Comparison of ENCODE assay signal across 10 cellular contexts in genomic region chr3:160686955-160687535, GRCh38. TPM values are rescaled to one million over a fixed set of nuclear protein-coding genes. Genes with fewer than 3 reads are reported as not detected.
DNase-seq lines count a peak whose midpoint lies in the region; ATAC-seq and TF ChIP-seq lines count a peak whose summit lies in the region.
"Had no signal": no experiment of that assay in that cellular context is flagged by ENCODE, and none has a peak within 500 bp of the region (broad histone marks: within the 10 kb centered on the region; RNA-seq: fewer than 3 reads in every experiment).

No MANE protein-coding gene starts in this region.

- no peak overlapping the region for H3K4me3 ChIP-seq in fibroblast of the aortic adventitia (ENCODE audit: low read depth, low read length)
- H3K4me3 ChIP-seq: HAP-1 had no signal

- no peak overlapping the region for H3K27ac Mint-ChIP-seq in activated CD4-positive, alpha-beta memory T cell treated with anti-CD3 and anti-CD28 coated beads for 36 hours
- H3K27ac Mint-ChIP-seq in activated T-cell treated with anti-CD3 and anti-CD28 coated beads, Interleukin-2, amount 50 U/mL, for 24 hours: no peak overlapping the region

- no peaks in the 10 kb centered on the region for H3K27me3 Mint-ChIP-seq in activated CD4-positive, alpha-beta memory T cell treated with anti-CD3 and anti-CD28 coated beads for 36 hours
- H3K27me3 Mint-ChIP-seq in activated T-cell treated with anti-CD3 and anti-CD28 coated beads, Interleukin-2, amount 50 U/mL, for 24 hours: no peaks in the 10 kb centered on the region

- ATAC-seq in GM18870 (IDR thresholded peaks at IDR 0.05; ENCODE audit: unreplicated experiment) (peak; percentile 45), GM19397 (IDR thresholded peaks at IDR 0.05; ENCODE audit: unreplicated experiment) (no peak), GM21423 (IDR thresholded peaks at IDR 0.05; ENCODE audit: unreplicated experiment) (no peak)

- intact Hi-C loops in activated CD4-positive, alpha-beta memory T cell treated with anti-CD3 and anti-CD28 coated beads for 36 hours (cut with micrococcal nuclease): loop anchor here (1.0 kb wide), 1 partner anchor 255 kb away; no protein-coding TSS in a partner anchor

- no peaks in the 10 kb centered on the region for H3K9me3 Mint-ChIP-seq in activated CD4-positive, alpha-beta memory T cell treated with anti-CD3 and anti-CD28 coated beads for 36 hours
- H3K9me3 Mint-ChIP-seq in activated T-cell treated with anti-CD3 and anti-CD28 coated beads, Interleukin-2, amount 50 U/mL, for 24 hours: no peaks in the 10 kb centered on the region

- no peaks in the 10 kb centered on the region for H3K36me3 Mint-ChIP-seq in activated CD4-positive, alpha-beta memory T cell treated with anti-CD3 and anti-CD28 coated beads for 36 hours
- no peaks in the 10 kb centered on the region for H3K36me3 Mint-ChIP-seq in activated T-cell treated with anti-CD3 and anti-CD28 coated beads, Interleukin-2, amount 50 U/mL, for 24 hours (ENCODE audit: low read depth)

- CTCF ChIA-PET in activated CD4-positive, alpha-beta memory T cell treated with anti-CD3 and anti-CD28 coated beads for 36 hours (lab: Charles Lee): interaction anchor here (0.7 to 3.5 kb wide), 12 partner anchors 11 to 420 kb away, joined by 3 to 35 read pairs (median 4); no protein-coding TSS in a partner anchor

- TF ChIP-seq CTCF in C4-2B (conservative IDR thresholded peaks at IDR 0.05) (peak; percentile 79), fibroblast of the aortic adventitia (IDR thresholded peaks at IDR 0.05; ENCODE audit: insufficient read depth, low read length) (peak; percentile 33)

- no peak overlapping the region for H3K4me3 Mint-ChIP-seq in activated CD4-positive, alpha-beta memory T cell treated with anti-CD3 and anti-CD28 coated beads for 36 hours
- no peak overlapping the region for H3K4me3 Mint-ChIP-seq in activated T-cell treated with anti-CD3 and anti-CD28 coated beads, Interleukin-2, amount 50 U/mL, for 24 hours

- no peak overlapping the region for H3K27ac ChIP-seq in C4-2B
- H3K27ac ChIP-seq: parathyroid adenoma had no signal

- H3K4me1 Mint-ChIP-seq in activated CD4-positive, alpha-beta memory T cell treated with anti-CD3 and anti-CD28 coated beads for 36 hours (ENCODE audit: low read depth): no peaks in the 10 kb centered on the region
- H3K4me1 Mint-ChIP-seq in activated T-cell treated with anti-CD3 and anti-CD28 coated beads, Interleukin-2, amount 50 U/mL, for 24 hours (ENCODE audit: low read depth): no peaks in the 10 kb centered on the region

- POLR2A ChIA-PET in activated CD4-positive, alpha-beta memory T cell treated with anti-CD3 and anti-CD28 coated beads for 36 hours (lab: Charles Lee): no interaction called here

- peak; percentile 68 for DNase-seq in NCI-H82 (lab: John Stamatoyannopoulos, UW)
- DNase-seq in fibroblast of the aortic adventitia (ENCODE audit: low read depth): peak; percentile 49
- DNase-seq in activated CD4-positive, alpha-beta memory T cell treated with anti-CD3 and anti-CD28 coated beads for 36 hours: no peak
- no peak for DNase-seq in activated T-cell treated with anti-CD3 and anti-CD28 coated beads, Interleukin-2, amount 50 U/mL, for 24 hours

RNA-seq across cellular contexts. Expression of gene ARL14, which starts 10.1 kb away (rescaled TPM):
- total RNA-seq in fibroblast of the aortic adventitia (ENCODE audit: low replicate concordance): not detected in 2 replicates
- total RNA-seq in activated CD4-positive, alpha-beta memory T cell treated with anti-CD3 and anti-CD28 coated beads for 36 hours: not detected

Comparison
In these comparisons a context has a peak if more than half of its experiments do, and no peak if none do; other contexts are left out.
1. DNase-seq: peak in NCI-H82 (single experiment) and fibroblast of the aortic adventitia (single experiment); none in activated CD4-positive, alpha-beta memory T cell treated with anti-CD3 and anti-CD28 coated beads for 36 hours (single experiment) and activated T-cell treated with anti-CD3 and anti-CD28 coated beads, Interleukin-2, amount 50 U/mL, for 24 hours (single experiment).